Comparison of ENCODE assay signal across 19 cellular contexts in genomic region chr20:49480236-49480635, GRCh38. TPM values are rescaled to one million over a fixed set of nuclear protein-coding genes. Genes with fewer than 3 reads are reported as not detected.
"Had no signal": no experiment of that assay in that cellular context is flagged by ENCODE, and none has a peak within 500 bp of the region (broad histone marks: within the 10 kb centered on the region; RNA-seq: fewer than 3 reads in every experiment).

No MANE protein-coding gene starts in this region.

- H3K9me3 ChIP-seq: gastrocnemius medialis, heart left ventricle, left lung, ovary, psoas muscle had no signal

- ATAC-seq: activated CD4-positive, CD25-positive, alpha-beta regulatory T cell treated with anti-CD3 and anti-CD28 coated beads, Interleukin-2, amount 50 U/mL, for 24 hours; activated naive CD4-positive, alpha-beta T cell treated with anti-CD3 and anti-CD28 coated beads, Interleukin-2, amount 50 U/mL, for 72 hours; heart left ventricle; left lung; right cardiac atrium; stimulated activated memory B cell treated with anti-CD40 and anti-IgM and Interleukin-4, amounts not matched to agents 10 μg/mL and 1 μg/mL and 100 μg/mL, for 72 hours had no signal

- H3K4me3 ChIP-seq: cardiac muscle cell, gastrocnemius medialis, heart left ventricle, left lung, ovary, psoas muscle had no signal

- H3K27ac ChIP-seq: cardiac muscle cell, left lung, ovary, psoas muscle had no signal

- H3K27me3 ChIP-seq: gastrocnemius medialis, ovary had no signal

- DNase-seq: activated gamma-delta T cell; gastrocnemius medialis; heart left ventricle; left lung; mammary epithelial cell; naive B cell; ovary; psoas muscle; right cardiac atrium; stimulated activated CD4-positive, alpha-beta T cell treated with anti-CD3 and anti-CD28 coated beads, Interleukin-4, amount 100 ng/mL, for 4 hours; T1000 had no signal

- H3K36me3 ChIP-seq: cardiac muscle cell, gastrocnemius medialis, heart left ventricle, left lung, ovary had no signal

RNA-seq across cellular contexts. Expression of gene KCNB1, which starts 2.2 kb away (rescaled TPM):
- total RNA-seq: activated CD8-positive, alpha-beta memory T cell treated with anti-CD3 and anti-CD28 coated beads for 36 hours; activated naive CD4-positive, alpha-beta T cell treated with anti-CD3 and anti-CD28 coated beads, Interleukin-2, amount 50 U/mL, for 72 hours; dermis microvascular lymphatic vessel endothelial cell; epithelial cell of proximal tubule; kidney epithelial cell had no signal
